8 cellular contexts compared by ENCODE assay signal in the genomic region with DNA sequence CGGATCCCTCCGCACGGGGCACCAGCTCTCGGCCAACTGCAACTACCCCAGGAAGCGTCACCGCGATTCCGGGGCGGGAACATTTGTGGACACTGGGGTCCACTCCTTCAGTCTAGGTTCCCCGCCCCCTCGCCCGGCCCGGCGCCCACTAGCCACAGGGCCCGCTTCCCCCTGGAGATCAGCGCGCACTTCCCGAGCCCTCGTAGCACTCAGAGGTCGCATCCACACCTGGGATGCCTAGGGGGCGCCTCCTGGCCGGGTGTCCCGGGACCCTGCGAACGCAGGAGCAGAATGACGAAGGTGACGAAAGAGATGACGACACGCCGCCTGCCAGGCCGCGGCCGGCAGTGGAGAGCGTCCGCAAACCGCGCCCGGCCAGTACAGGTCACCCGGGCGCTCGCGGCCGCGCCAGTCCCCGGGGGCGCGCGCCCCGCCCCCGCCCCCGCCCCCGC. TPM values are rescaled to one million over a fixed set of nuclear protein-coding genes. Genes with fewer than 3 reads are reported as not detected.
A peak's percentile ranks its signal among the peaks of the same experiment; 100 is the strongest.
DNase-seq lines count a peak whose midpoint lies in the region; ATAC-seq and TF ChIP-seq lines count a peak whose summit lies in the region.

No MANE protein-coding gene starts in this region.

- peak overlapping the region; percentile 94 for H2AFZ ChIP-seq in neural progenitor cell (replicated peaks)

- no peak overlapping the region for H3K27ac ChIP-seq in neural progenitor cell
- H3K27ac ChIP-seq in stomach smooth muscle (ENCODE audit: low read length), result peak overlapping the region; percentile 86

- peak; percentile 18 for TF ChIP-seq CTCF in foreskin fibroblast (IDR thresholded peaks at IDR 0.05; ENCODE audit: low read depth, low read length)
- TF ChIP-seq CTCF in neural progenitor cell (IDR thresholded peaks at IDR 0.05), result peak; percentile 45

- no peaks in the 10 kb centered on the region for H3K9me3 Mint-ChIP-seq in neural progenitor cell

- H3K27me3 Mint-ChIP-seq in neural progenitor cell (ENCODE audit: insufficient read depth, low read depth), result peaks cover 4% of the 10 kb centered on the region

- H3K9ac ChIP-seq in neural progenitor cell, result peak overlapping the region; percentile 47
- peak overlapping the region; percentile 85 to 87 for H3K9ac ChIP-seq in stomach smooth muscle (ENCODE audit: low read length in 2 of 2)

- H3K27me3 ChIP-seq in neural progenitor cell (no peaks in the 10 kb centered on the region), stomach smooth muscle (ENCODE audit: control insufficient read depth in 1 of 2, insufficient read depth in 2 of 2, low read length in 2 of 2) (no peaks in the 10 kb centered on the region)

- H3K4me3 ChIP-seq in foreskin fibroblast (ENCODE audit: low read depth in 1 of 2, low read length in 2 of 2), result peak overlapping the region; percentile 68 to 80
- peak overlapping the region; percentile 71 for H3K4me3 ChIP-seq in neural progenitor cell
- H3K4me3 ChIP-seq in stomach smooth muscle (ENCODE audit: low read length in 2 of 2), result peak overlapping the region; percentile 71 to 81

- H3K4me1 ChIP-seq in neural progenitor cell, result peaks cover 4% of the 10 kb centered on the region
- H3K4me1 ChIP-seq in stomach smooth muscle (ENCODE audit: control insufficient read depth, insufficient read depth, low read length), result peaks cover 8% of the 10 kb centered on the region

- H3K4me1 Mint-ChIP-seq in neural progenitor cell, result peaks cover 25% of the 10 kb centered on the region

- peak overlapping the region; percentile 88 for H3K27ac Mint-ChIP-seq in neural progenitor cell

- in situ Hi-C loops in Caki2 (cut with HindIII; ENCODE audit: low pct_unique_long_range_greater_than_20kb, low sequenced_read_pairs), result no loop called here

- peak; percentile 83 for DNase-seq in Caki2 (ENCODE audit: low read depth)
- DNase-seq in RPMI8226, result peak; percentile 69
- peak; percentile 59 for DNase-seq in activated gamma-delta T cell (lab: John Stamatoyannopoulos, UW)
- DNase-seq in foreskin fibroblast, result peak; percentile 85 to 95
- peak; percentile 93 for DNase-seq in neural progenitor cell (ENCODE audit: low spot score)

- H3K4me3 Mint-ChIP-seq in neural progenitor cell, result peak overlapping the region; percentile 96

- peaks cover 6% of the 10 kb centered on the region for H3F3A ChIP-seq in neural progenitor cell (ENCODE audit: low read depth)

- H3K79me2 ChIP-seq in neural progenitor cell (ENCODE audit: low read depth), result no peaks in the 10 kb centered on the region

- no peaks in the 10 kb centered on the region for H4K20me1 ChIP-seq in neural progenitor cell (ENCODE audit: low read depth)

- no peaks in the 10 kb centered on the region for H3K9me3 ChIP-seq in neural progenitor cell (ENCODE audit: low read depth)
- no peaks in the 10 kb centered on the region for H3K9me3 ChIP-seq in stomach smooth muscle (ENCODE audit: control insufficient read depth in 2 of 2, low read length in 2 of 2)

- ATAC-seq in GM19455 (IDR thresholded peaks at IDR 0.05; ENCODE audit: unreplicated experiment) (peak; percentile 75), HG03575 (IDR thresholded peaks at IDR 0.05; ENCODE audit: extremely low read depth, insufficient number of reproducible peaks, low FRiP score, unreplicated experiment) (peak; percentile 41)

- peak overlapping the region; percentile 73 for H3K4me2 ChIP-seq in neural progenitor cell

- H3K36me3 ChIP-seq in neural progenitor cell (no peaks in the 10 kb centered on the region), stomach smooth muscle (ENCODE audit: control insufficient read depth in 2 of 2, insufficient read depth in 2 of 2, low read length in 2 of 2) (no peaks in the 10 kb centered on the region)

- H3K36me3 Mint-ChIP-seq in neural progenitor cell, result no peaks in the 10 kb centered on the region

RNA-seq across cellular contexts. Expression of gene AIG1, which starts 0.3 kb away (rescaled TPM):
- 56.1 and 76.2 TPM in 2 replicates for total RNA-seq in Caki2 (2014; rRNA removed; shearing (Covaris generic); ENCODE audit: low replicate concordance)
- 25.2 and 37.1 TPM in 2 replicates for total RNA-seq in neural progenitor cell (ENCODE audit: low replicate concordance)
